Comparison of ENCODE assay signal across 8 cellular contexts in the genomic region with DNA sequence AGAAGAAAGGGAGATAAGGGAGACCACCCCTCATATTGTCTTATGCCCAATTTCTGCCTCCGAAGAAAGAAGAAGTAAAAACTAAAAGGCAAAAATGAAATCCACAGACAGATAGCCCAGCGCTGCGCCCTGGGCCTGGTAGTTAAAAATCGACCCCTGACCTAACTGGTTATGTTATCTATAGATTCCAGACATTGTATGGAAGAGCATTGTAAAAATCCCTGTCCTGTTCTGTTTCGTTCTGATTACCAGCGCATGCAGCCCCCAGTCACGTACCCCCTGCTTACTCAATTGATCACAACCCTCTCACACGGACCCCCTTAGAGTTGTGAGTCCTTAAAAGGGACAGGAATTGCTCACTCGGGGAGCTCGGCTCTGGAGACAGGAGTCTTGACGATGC. TPM values are rescaled to one million over a fixed set of nuclear protein-coding genes. Genes with fewer than 3 reads are reported as not detected.
A peak's percentile ranks its signal among the peaks of the same experiment; 100 is the strongest.
DNase-seq lines count a peak whose midpoint lies in the region; ATAC-seq, FAIRE-seq and TF ChIP-seq lines count a peak whose summit lies in the region.
"Not testable (repeated sequence)": the region's sequence is repeated elsewhere in the genome, so short reads cannot be mapped to it uniquely, and the experiment has no call there.

No MANE protein-coding gene starts in this region.

- TF ChIP-seq CTCF in GM12864 (IDR thresholded peaks at IDR 0.05; ENCODE audit: low read depth, low read length, missing control alignments); WTC11 (IDR thresholded peaks at IDR 0.05); K562 (IDR thresholded peaks at IDR 0.05 in 2 of 3, conservative IDR thresholded peaks at IDR 0.05 in 1 of 3; ENCODE audit: insufficient read depth in 2 of 3, low read depth in 1 of 3, low read length in 3 of 3); HepG2 (CRISPR knock-in tag; IDR thresholded peaks at IDR 0.05); natural killer cell (IDR thresholded peaks at IDR 0.05): not testable (repeated sequence)

- POLR2A ChIA-PET in WTC11 (lab: Charles Lee), result not testable (repeated sequence)
- POLR2A ChIA-PET in K562 (lab: Yijun Ruan, JAX) (interaction anchor here (0.5 to 2.5 kb wide), 7 partner anchors 10 to 868 kb away, joined by 3 to 9 read pairs (median 3); a partner anchor contains a TSS), HepG2 (lab: Yijun Ruan, JAX) (interaction anchor here (1.2 kb wide), 2 partner anchors 24 to 34 kb away, joined by 3 to 4 read pairs; a partner anchor contains a TSS)

- H2AFZ ChIP-seq in ACC112 (ENCODE audit: low read length, unreplicated experiment) (peak overlapping the region; percentile 38), HepG2 (ENCODE audit: low read length) (peak overlapping the region; percentile 59)
- not testable (repeated sequence) for H2AFZ ChIP-seq in K562 (ENCODE audit: low read depth, low read length)

- not testable (repeated sequence) for H3K9me3 ChIP-seq in K562 (replicated peaks; ENCODE audit: control insufficient read depth, insufficient read depth, low read depth, low read length); HepG2 (ENCODE audit: low read length)

- 3% methylated on average over 11 of the region's 11 CpGs for WGBS in K562 (ENCODE audit: insufficient coverage, low coverage, missing lambda C conversion rate)
- 25% methylated on average over 11 of the region's 11 CpGs for WGBS in HepG2 (ENCODE audit: low lambda C conversion rate)

- H4K20me1 ChIP-seq in K562 (replicated peaks; ENCODE audit: control insufficient read depth, insufficient read depth, low read length); HepG2 (ENCODE audit: insufficient read depth, low read length): not testable (repeated sequence)

- H3K27ac ChIP-seq in ACC112 (ENCODE audit: low read depth, low read length); K562 (ENCODE audit: extremely low read depth, low read depth, low read length); HepG2 (ENCODE audit: extremely low read length, insufficient read depth, low read length): not testable (repeated sequence)

- not testable (repeated sequence) for H3K36me3 ChIP-seq in ACC112 (ENCODE audit: insufficient read depth, low read length); K562 (ENCODE audit: control insufficient read depth, insufficient read depth, low read length); HepG2 (replicated peaks in 1 of 2; ENCODE audit: control insufficient read depth in 1 of 2, insufficient read depth in 2 of 2, low read length in 2 of 2)

- not testable (repeated sequence) for DNase-seq in GM12864 (ENCODE audit: low read depth); WTC11 (ENCODE audit: low spot score); HepG2 (ENCODE audit: low spot score); natural killer cell; stimulated activated effector memory CD8-positive, alpha-beta T cell treated with anti-CD3 and anti-CD28 coated beads, Interleukin-12 subunit alpha, Interleukin-12 subunit beta, amount 100 ng/mL, for 72 hours (ENCODE audit: low spot score in 2 of 2)
- DNase-seq in OCI-M1 (lab: John Stamatoyannopoulos, UW) (peak; percentile 90), K562 (ENCODE audit: extremely low read depth in 1 of 4, low spot score in 3 of 4) (peak in 1 of 4 experiments; percentile 46)

- H3K9me1 ChIP-seq in K562 (ENCODE audit: control insufficient read depth, insufficient read depth, low read length), result not testable (repeated sequence)

- H3K9ac ChIP-seq in K562 (ENCODE audit: insufficient read depth in 1 of 2, low read depth in 2 of 2, low read length in 2 of 2) (peak overlapping the region in 1 of 2 experiments; percentile 36; a peak in 1 of 4 replicates), HepG2 (ENCODE audit: insufficient read depth, low read depth, low read length) (peak overlapping the region; percentile 38; the same call in 1 of the 2 replicates)

- H3K4me2 ChIP-seq in K562 (ENCODE audit: insufficient read depth, low read length), result peak overlapping the region; percentile 42; the same call in 1 of the 2 replicates
- peak overlapping the region; percentile 64 for H3K4me2 ChIP-seq in HepG2 (ENCODE audit: low read depth, low read length)

- not testable (repeated sequence) for H3K79me2 ChIP-seq in ACC112 (ENCODE audit: control insufficient read depth, insufficient read depth, low read length, unreplicated experiment); K562 (ENCODE audit: control insufficient read depth, insufficient read depth, low read length); HepG2 (ENCODE audit: insufficient read depth, low read length)

- TF ChIP-seq EP300 in K562 (IDR thresholded peaks at IDR 0.05; ENCODE audit: low read length), result peak; percentile 54
- TF ChIP-seq EP300 in HepG2 (IDR thresholded peaks at IDR 0.05; ENCODE audit: low read depth in 2 of 2, low read length in 2 of 2); HepG2 (CRISPR knock-in tag; IDR thresholded peaks at IDR 0.05; ENCODE audit: borderline replicate concordance): not testable (repeated sequence)

- H3K27me3 ChIP-seq in ACC112 (ENCODE audit: insufficient read depth, low read length), result not testable (repeated sequence)
- H3K27me3 ChIP-seq in K562 (ENCODE audit: control insufficient read depth in 2 of 2, insufficient read depth in 2 of 2, low read length in 2 of 2) (peaks cover 2 to 12% of the 10 kb centered on the region in 2 experiments; a peak in 4 of 5 replicates), HepG2 (ENCODE audit: control insufficient read depth in 1 of 2, insufficient read depth in 2 of 2, low read length in 2 of 2) (peaks cover 5 to 63% of the 10 kb centered on the region in 2 experiments; a peak in 4 of 5 replicates)

- H3K4me3 Mint-ChIP-seq in WTC11, result not testable (repeated sequence)
- H3K4me3 Mint-ChIP-seq in natural killer cell, result peak overlapping the region; percentile 64
- peak overlapping the region; percentile 19 for H3K4me3 Mint-ChIP-seq in stimulated activated effector memory CD8-positive, alpha-beta T cell treated with anti-CD3 and anti-CD28 coated beads, Interleukin-12 subunit alpha, Interleukin-12 subunit beta, amount 100 ng/mL, for 72 hours

- intact Hi-C loops in K562 (cut with micrococcal nuclease); HepG2 (cut with micrococcal nuclease; ENCODE audit: unreplicated experiment): not testable (repeated sequence)
- intact Hi-C loops in natural killer cell (cut with micrococcal nuclease), result loop anchor here (5.0 kb wide), 1 partner anchor 34 kb away; a partner anchor contains a TSS

- not testable (repeated sequence) for H3K4me1 ChIP-seq in ACC112 (ENCODE audit: control insufficient read depth, insufficient read depth, low read length, unreplicated experiment)
- H3K4me1 ChIP-seq in K562 (replicated peaks in 1 of 2; ENCODE audit: control insufficient read depth in 2 of 2, insufficient read depth in 2 of 2, low read length in 2 of 2) (peaks cover 12 to 28% of the 10 kb centered on the region in 2 experiments), HepG2 (ENCODE audit: insufficient read depth, low read length) (peaks cover 13% of the 10 kb centered on the region)

- not testable (repeated sequence) for H3K36me3 Mint-ChIP-seq in WTC11; natural killer cell; stimulated activated effector memory CD8-positive, alpha-beta T cell treated with anti-CD3 and anti-CD28 coated beads, Interleukin-12 subunit alpha, Interleukin-12 subunit beta, amount 100 ng/mL, for 72 hours

- ATAC-seq in WTC11; K562; HepG2; natural killer cell; stimulated activated effector memory CD8-positive, alpha-beta T cell treated with anti-CD3 and anti-CD28 coated beads, Interleukin-12 subunit alpha, Interleukin-12 subunit beta, amount 100 ng/mL, for 72 hours: not testable (repeated sequence)

- H3K27ac Mint-ChIP-seq in WTC11, result peak overlapping the region; percentile 22; the same call in 1 of the 2 replicates
- not testable (repeated sequence) for H3K27ac Mint-ChIP-seq in natural killer cell; stimulated activated effector memory CD8-positive, alpha-beta T cell treated with anti-CD3 and anti-CD28 coated beads, Interleukin-12 subunit alpha, Interleukin-12 subunit beta, amount 100 ng/mL, for 72 hours

- H3K9me3 Mint-ChIP-seq in WTC11; natural killer cell; stimulated activated effector memory CD8-positive, alpha-beta T cell treated with anti-CD3 and anti-CD28 coated beads, Interleukin-12 subunit alpha, Interleukin-12 subunit beta, amount 100 ng/mL, for 72 hours: not testable (repeated sequence)

- TF ChIP-seq POLR2A in K562 (conservative IDR thresholded peaks at IDR 0.05); HepG2 (IDR thresholded peaks at IDR 0.05; ENCODE audit: insufficient read depth in 1 of 2, low read depth in 2 of 2, low read length in 2 of 2): not testable (repeated sequence)

- CTCF ChIA-PET in WTC11 (lab: Charles Lee) (interaction anchor here (0.6 to 0.8 kb wide), 2 partner anchors 37 to 899 kb away, joined by 3 read pairs; no protein-coding TSS in a partner anchor), K562 (lab: Yijun Ruan, JAX; ENCODE audit: low intra/inter-chr PET ratio) (interaction anchor here (0.6 kb wide), 1 partner anchor 59 kb away, joined by 3 read pairs; no protein-coding TSS in a partner anchor)
- CTCF ChIA-PET in HepG2 (lab: Yijun Ruan, JAX; ENCODE audit: low intra/inter-chr PET ratio, low total read pairs), result not testable (repeated sequence)

- not testable (repeated sequence) for TF ChIP-seq RAD21 in K562 (CRISPR knock-in tag; conservative IDR thresholded peaks at IDR 0.05 in 1 of 2, IDR thresholded peaks at IDR 0.05 in 1 of 2); HepG2 (CRISPR knock-in tag; IDR thresholded peaks at IDR 0.05)

- peaks cover 48% of the 10 kb centered on the region for H3K4me1 Mint-ChIP-seq in WTC11
- H3K4me1 Mint-ChIP-seq in natural killer cell, result peaks cover 51 to 53% of the 10 kb centered on the region in 2 donors
- H3K4me1 Mint-ChIP-seq in stimulated activated effector memory CD8-positive, alpha-beta T cell treated with anti-CD3 and anti-CD28 coated beads, Interleukin-12 subunit alpha, Interleukin-12 subunit beta, amount 100 ng/mL, for 72 hours, result peaks cover 37% of the 10 kb centered on the region

- not testable (repeated sequence) for FAIRE-seq in K562 (lab: Jason Lieb, UNC); HepG2 (lab: Jason Lieb, UNC)

- H3K27me3 Mint-ChIP-seq in WTC11 (ENCODE audit: low read depth), result not testable (repeated sequence)
- H3K27me3 Mint-ChIP-seq in natural killer cell (ENCODE audit: low read depth in 2 of 2), result peaks cover 54 to 66% of the 10 kb centered on the region in 2 donors

- in situ Hi-C loops in K562 (cut with MboI); HepG2 (cut with HindIII; ENCODE audit: extremely low pct_ligation_motif_present, low pct_unique_long_range_greater_than_20kb): not testable (repeated sequence)

- not testable (repeated sequence) for H3K4me3 ChIP-seq in ACC112 (ENCODE audit: low read depth, low read length); K562
- H3K4me3 ChIP-seq in GM12864 (ENCODE audit: low read depth, low read length) (peak overlapping the region; percentile 25; the same call in 1 of the 2 replicates), HepG2 (replicated peaks in 1 of 3; ENCODE audit: insufficient read depth in 1 of 3, low read depth in 2 of 3, low read length in 3 of 3) (peak overlapping the region; percentile 15 to 26 (median 17); a peak in 3 of 6 replicates)

- BruUV-seq in K562 (replicated peaks; lab: Mats Ljungman, UMichigan); HepG2 (replicated peaks; lab: Mats Ljungman, UMichigan): not testable (repeated sequence)

RNA-seq across cellular contexts. Expression of a gene that starts 23.7 kb away (rescaled TPM):
- total RNA-seq in WTC11 (2021) (19.0 to 24.3 TPM (median 19.7 TPM) in 3 replicates), K562 (2014; rRNA removed) (7.9 and 10.2 TPM in 2 replicates), K562 (2014; rRNA removed; fragmentation: Illumina TruSeq; extraction: Trizol) (7.5 and 8.6 TPM in 2 replicates), K562 (2015; rRNA removed; fragmentation: Illumina TruSeq; extraction: Trizol) (8.4 and 9.2 TPM in 2 replicates), K562 (2021) (16.9 and 17.8 TPM in 2 replicates), HepG2 (2016; rRNA removed; fragmentation: Illumina TruSeq; extraction: Trizol) (13.0 and 19.4 TPM in 2 replicates), natural killer cell (10 to 100 TPM; 34.6 to 45.9 (median 43.0) TPM)
- total RNA-seq in K562 (2011; cell fraction: chromatin; rRNA removed; ENCODE audit: low replicate concordance), result 31.3 and 42.8 TPM in 2 replicates
- total RNA-seq in K562 (2011; cell fraction: nucleolus; rRNA removed), result 14.2 and 16.4 TPM in 2 replicates
- 17.2 and 19.3 TPM in 2 replicates for total RNA-seq in K562 (2011; cell fraction: nucleoplasm; rRNA removed)
- polyA plus RNA-seq in K562 (2011; rRNA removed) (19.0 and 24.6 TPM in 2 replicates), K562 (2014; fragmentation: Illumina TruSeq; extraction: Trizol) (15.5 and 17.5 TPM in 2 replicates), K562 (2014; fragmentation: Nextera tagmentation; extraction: Ambion mirVana) (1 to 10 TPM; 3.2 to 3.6 TPM), K562 (2014; rRNA removed) (8.7 and 9.7 TPM in 2 replicates), HepG2 (2011; rRNA removed) (14.5 and 15.1 TPM in 2 replicates)
- 18.0 and 21.3 TPM in 2 replicates for polyA plus RNA-seq in K562 (2011; cell fraction: cytosol; rRNA removed)
- polyA plus RNA-seq in K562 (2011; cell fraction: nucleus; rRNA removed), result 35.5 and 47.6 TPM in 2 replicates
- polyA plus RNA-seq in K562 (2012), result 13.6 and 14.5 TPM in 2 replicates
- polyA minus RNA-seq in K562 (2011; rRNA and poly(A)+ RNA removed), result 36.5 and 39.7 TPM in 2 replicates
- 26.8 and 29.1 TPM in 2 replicates for polyA minus RNA-seq in K562 (2011; cell fraction: cytosol; rRNA and poly(A)+ RNA removed)
- polyA minus RNA-seq in K562 (2011; cell fraction: nucleus; rRNA and poly(A)+ RNA removed), result 13.2 and 26.0 TPM in 2 replicates
- total RNA-seq in HepG2 (2016; cell fraction: cytosol; rRNA removed; fragmentation: Illumina TruSeq; extraction: Trizol; ENCODE audit: low read depth), result 1.6 TPM in 2 replicates
- 11.9 and 17.8 TPM in 2 replicates for total RNA-seq in HepG2 (2016; cell fraction: insoluble cytoplasmic fraction; rRNA removed; fragmentation: Illumina TruSeq; extraction: Trizol)
- 5.6 and 6.6 TPM in 2 replicates for total RNA-seq in HepG2 (2016; cell fraction: membrane; rRNA removed; fragmentation: Illumina TruSeq; extraction: Trizol)
- total RNA-seq in HepG2 (2016; cell fraction: nucleus; rRNA removed; fragmentation: Illumina TruSeq; extraction: Trizol), result 16.1 and 16.5 TPM in 2 replicates
- 9.0 and 11.7 TPM in 2 replicates for polyA plus RNA-seq in HepG2 (2011; cell fraction: cytosol; rRNA removed)
- polyA plus RNA-seq in HepG2 (2011; cell fraction: nucleus; rRNA removed), result 23.4 and 27.7 TPM in 2 replicates
- 14.6 and 16.4 TPM in 2 replicates for polyA plus RNA-seq in HepG2 (2012)
- 0.93 and 1.1 TPM in 2 replicates for polyA plus RNA-seq in HepG2 (2016; cell fraction: cytosol; fragmentation: Illumina TruSeq; extraction: Trizol; ENCODE audit: low read depth)
- 13.7 and 15.1 TPM in 2 replicates for polyA plus RNA-seq in HepG2 (2016; cell fraction: insoluble cytoplasmic fraction; fragmentation: Illumina TruSeq; extraction: Trizol; ENCODE audit: low read depth)
- polyA plus RNA-seq in HepG2 (2016; cell fraction: membrane; fragmentation: Illumina TruSeq; extraction: Trizol; ENCODE audit: low read depth), result 1.8 and 2.1 TPM in 2 replicates
- polyA plus RNA-seq in HepG2 (2016; cell fraction: nucleus; fragmentation: Illumina TruSeq; extraction: Trizol; ENCODE audit: insufficient read depth, low read depth), result 26.2 and 27.0 TPM in 2 replicates
- polyA minus RNA-seq in HepG2 (2011; rRNA and poly(A)+ RNA removed; ENCODE audit: low replicate concordance), result 38.1 and 51.2 TPM in 2 replicates
- 19.6 and 24.3 TPM in 2 replicates for polyA minus RNA-seq in HepG2 (2011; cell fraction: cytosol; rRNA and poly(A)+ RNA removed)
- polyA minus RNA-seq in HepG2 (2011; cell fraction: nucleus; rRNA and poly(A)+ RNA removed), result 20.5 and 30.1 TPM in 2 replicates

RNA-seq across cellular contexts. Expression of a gene that starts 34.2 kb away (rescaled TPM):
- total RNA-seq in WTC11 (2021) (23.8 to 26.6 TPM (median 25.5 TPM) in 3 replicates), K562 (2014; rRNA removed) (16.5 and 20.4 TPM in 2 replicates), K562 (2014; rRNA removed; fragmentation: Illumina TruSeq; extraction: Trizol) (6.8 and 10.5 TPM in 2 replicates), K562 (2015; rRNA removed; fragmentation: Illumina TruSeq; extraction: Trizol) (13.4 TPM in 2 replicates), K562 (2021) (28.4 and 29.1 TPM in 2 replicates), HepG2 (2016; rRNA removed; fragmentation: Illumina TruSeq; extraction: Trizol) (11.2 and 24.3 TPM in 2 replicates), natural killer cell (10 to 100 TPM; 74.6 to 90.5 (median 81.9) TPM)
- 98.1 and 219 TPM in 2 replicates for total RNA-seq in K562 (2011; cell fraction: chromatin; rRNA removed; ENCODE audit: low replicate concordance)
- 108 and 125 TPM in 2 replicates for total RNA-seq in K562 (2011; cell fraction: nucleolus; rRNA removed)
- total RNA-seq in K562 (2011; cell fraction: nucleoplasm; rRNA removed), result 89.8 and 98.2 TPM in 2 replicates
- polyA plus RNA-seq in K562 (2011; rRNA removed) (13.7 and 23.5 TPM in 2 replicates), K562 (2014; fragmentation: Illumina TruSeq; extraction: Trizol) (21.3 and 25.8 TPM in 2 replicates), K562 (2014; fragmentation: Nextera tagmentation; extraction: Ambion mirVana) (1 to 10 TPM; 2.4 to 2.6 TPM), K562 (2014; rRNA removed) (21.7 and 21.8 TPM in 2 replicates), HepG2 (2011; rRNA removed) (16.0 and 24.1 TPM in 2 replicates)
- polyA plus RNA-seq in K562 (2011; cell fraction: cytosol; rRNA removed), result 13.8 and 24.4 TPM in 2 replicates
- polyA plus RNA-seq in K562 (2011; cell fraction: nucleus; rRNA removed), result 79.9 and 89.8 TPM in 2 replicates
- 19.5 and 28.6 TPM in 2 replicates for polyA plus RNA-seq in K562 (2012)
- polyA minus RNA-seq in K562 (2011; rRNA and poly(A)+ RNA removed), result 11.0 and 11.4 TPM in 2 replicates
- 15.0 and 21.0 TPM in 2 replicates for polyA minus RNA-seq in K562 (2011; cell fraction: cytosol; rRNA and poly(A)+ RNA removed)
- polyA minus RNA-seq in K562 (2011; cell fraction: nucleus; rRNA and poly(A)+ RNA removed), result 16.6 and 23.7 TPM in 2 replicates
- 3.0 and 3.3 TPM in 2 replicates for total RNA-seq in HepG2 (2016; cell fraction: cytosol; rRNA removed; fragmentation: Illumina TruSeq; extraction: Trizol; ENCODE audit: low read depth)
- 8.8 and 26.6 TPM in 2 replicates for total RNA-seq in HepG2 (2016; cell fraction: insoluble cytoplasmic fraction; rRNA removed; fragmentation: Illumina TruSeq; extraction: Trizol)
- 6.5 and 8.3 TPM in 2 replicates for total RNA-seq in HepG2 (2016; cell fraction: membrane; rRNA removed; fragmentation: Illumina TruSeq; extraction: Trizol)
- total RNA-seq in HepG2 (2016; cell fraction: nucleus; rRNA removed; fragmentation: Illumina TruSeq; extraction: Trizol), result 31.0 and 40.1 TPM in 2 replicates
- polyA plus RNA-seq in HepG2 (2011; cell fraction: cytosol; rRNA removed), result 11.8 and 12.5 TPM in 2 replicates
- polyA plus RNA-seq in HepG2 (2011; cell fraction: nucleus; rRNA removed), result 91.9 and 94.6 TPM in 2 replicates
- polyA plus RNA-seq in HepG2 (2012), result 11.7 and 19.9 TPM in 2 replicates
- polyA plus RNA-seq in HepG2 (2016; cell fraction: cytosol; fragmentation: Illumina TruSeq; extraction: Trizol; ENCODE audit: low read depth), result 3.1 and 3.3 TPM in 2 replicates
- polyA plus RNA-seq in HepG2 (2016; cell fraction: insoluble cytoplasmic fraction; fragmentation: Illumina TruSeq; extraction: Trizol; ENCODE audit: low read depth), result 5.9 and 7.7 TPM in 2 replicates
- polyA plus RNA-seq in HepG2 (2016; cell fraction: membrane; fragmentation: Illumina TruSeq; extraction: Trizol; ENCODE audit: low read depth), result 3.2 and 4.6 TPM in 2 replicates
- 59.5 and 67.0 TPM in 2 replicates for polyA plus RNA-seq in HepG2 (2016; cell fraction: nucleus; fragmentation: Illumina TruSeq; extraction: Trizol; ENCODE audit: insufficient read depth, low read depth)
- polyA minus RNA-seq in HepG2 (2011; rRNA and poly(A)+ RNA removed; ENCODE audit: low replicate concordance), result 17.7 and 40.9 TPM in 2 replicates
- 14.1 and 14.5 TPM in 2 replicates for polyA minus RNA-seq in HepG2 (2011; cell fraction: cytosol; rRNA and poly(A)+ RNA removed)
- polyA minus RNA-seq in HepG2 (2011; cell fraction: nucleus; rRNA and poly(A)+ RNA removed), result 36.8 and 38.7 TPM in 2 replicates
